In the genomic region with DNA sequence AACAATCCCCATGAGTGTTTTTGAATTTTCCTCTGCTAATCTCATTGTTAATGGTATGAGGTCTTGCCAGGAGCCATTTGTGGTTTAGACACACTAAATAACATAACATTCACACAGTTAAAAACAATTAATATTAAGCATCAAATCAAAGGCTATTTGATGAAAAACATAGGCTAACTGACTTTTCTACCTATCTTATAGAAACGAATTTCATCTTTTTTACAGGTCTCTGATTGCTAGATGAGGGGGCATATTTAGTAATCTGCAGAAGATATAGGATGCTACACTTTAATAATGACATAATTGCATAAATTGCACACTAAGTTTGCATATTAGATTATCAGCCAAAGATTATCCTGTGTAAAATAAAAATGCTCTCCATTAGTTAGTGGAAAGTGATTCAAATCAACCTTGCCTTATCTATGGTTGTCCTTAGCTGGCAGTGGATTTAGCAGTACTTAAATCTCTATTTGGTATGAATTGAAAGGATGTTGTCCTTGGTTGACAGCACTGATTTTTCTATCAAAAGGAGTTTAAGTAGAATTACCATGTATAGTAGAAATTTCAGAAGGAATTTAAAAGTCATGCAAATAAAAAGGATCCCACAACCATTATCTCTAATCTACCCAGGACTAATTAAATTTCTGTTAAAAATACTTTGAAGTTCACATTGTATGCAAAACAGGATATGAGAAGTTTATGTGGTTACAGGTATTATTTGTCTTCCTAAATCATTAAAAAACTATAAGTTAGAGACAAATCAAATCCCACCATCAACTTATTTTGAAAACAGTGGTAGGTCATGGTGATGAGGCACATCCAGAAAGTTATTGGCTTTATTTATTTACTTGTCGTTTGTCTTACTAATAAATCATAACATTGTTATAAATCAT, we compare ENCODE assay signal across 13 cellular contexts. TPM values are rescaled to one million over a fixed set of nuclear protein-coding genes. Genes with fewer than 3 reads are reported as not detected.
A peak's percentile ranks its signal among the peaks of the same experiment; 100 is the strongest.
DNase-seq lines count a peak whose midpoint lies in the region; TF ChIP-seq lines count a peak whose summit lies in the region.
"Had no signal": no experiment of that assay in that cellular context is flagged by ENCODE, and none has a peak within 500 bp of the region (broad histone marks: within the 10 kb centered on the region; RNA-seq: fewer than 3 reads in every experiment).

No MANE protein-coding gene starts in this region.

- H3K9me3 Mint-ChIP-seq in IgD-negative memory B cell, result no peaks in the 10 kb centered on the region
- H3K9me3 Mint-ChIP-seq: endodermal cell had no signal

- H2BK5ac ChIP-seq in neuronal stem cell (ENCODE audit: low read length), result no peak overlapping the region

- no peak overlapping the region for H2BK12ac ChIP-seq in neuronal stem cell (ENCODE audit: low read length)

- H3K9me3 ChIP-seq in adipocyte (ENCODE audit: control insufficient read depth, low read length), result no peaks in the 10 kb centered on the region
- no peaks in the 10 kb centered on the region for H3K9me3 ChIP-seq in neuronal stem cell (replicated peaks in 1 of 2; ENCODE audit: control insufficient read depth in 2 of 2, insufficient read depth in 1 of 2, low read depth in 1 of 2, low read length in 2 of 2)
- H3K9me3 ChIP-seq in WERI-Rb-1 (ENCODE audit: severe bottlenecking), result no peaks in the 10 kb centered on the region
- H3K9me3 ChIP-seq: tibial nerve had no signal

- H3K27me3 ChIP-seq in adipocyte (replicated peaks; ENCODE audit: control insufficient read depth, insufficient read depth, low read length), result no peaks in the 10 kb centered on the region
- no peaks in the 10 kb centered on the region for H3K27me3 ChIP-seq in neuronal stem cell (ENCODE audit: control insufficient read depth in 3 of 3, insufficient read depth in 3 of 3, low read depth in 1 of 3, low read length in 3 of 3)
- no peaks in the 10 kb centered on the region for H3K27me3 ChIP-seq in WERI-Rb-1 (ENCODE audit: insufficient read depth, low read depth, severe bottlenecking)
- H3K27me3 ChIP-seq: tibial nerve had no signal

- no peaks in the 10 kb centered on the region for H3K36me3 ChIP-seq in adipocyte (ENCODE audit: control insufficient read depth, insufficient read depth, low read length, severe bottlenecking)
- no peaks in the 10 kb centered on the region for H3K36me3 ChIP-seq in neuronal stem cell (replicated peaks in 1 of 2; ENCODE audit: control insufficient read depth in 2 of 2, insufficient read depth in 2 of 2, low read length in 2 of 2)
- no peaks in the 10 kb centered on the region for H3K36me3 ChIP-seq in WERI-Rb-1
- H3K36me3 ChIP-seq: tibial nerve had no signal

- no CpG with 5 or more reads among the region's 2 CpGs for WGBS in neuronal stem cell (ENCODE audit: extremely low coverage in 2 of 2, insufficient read length in 2 of 2, insufficient replicate concordance in 1 of 2), 2 donors

- H4K91ac ChIP-seq in neuronal stem cell (ENCODE audit: low read depth, low read length, poor library complexity), result no peak overlapping the region

- H3K27ac Mint-ChIP-seq in IgD-negative memory B cell, result peak overlapping the region in 2 of 3 donors; percentile 0 to 34

- H2BK120ac ChIP-seq in neuronal stem cell (ENCODE audit: low read depth, low read length), result no peak overlapping the region

- no peak overlapping the region for H2BK15ac ChIP-seq in neuronal stem cell (ENCODE audit: low read length)

- no peak overlapping the region for H3K14ac ChIP-seq in neuronal stem cell (ENCODE audit: low read length)

- H3K4me1 ChIP-seq in adipocyte (ENCODE audit: control insufficient read depth, insufficient read depth, low read length) (peaks cover 52% of the 10 kb centered on the region), neuronal stem cell (ENCODE audit: control insufficient read depth in 2 of 2, insufficient read depth in 1 of 2, low read depth in 1 of 2, low read length in 2 of 2) (peaks cover 6 to 31% of the 10 kb centered on the region in 2 donors)

- no peaks in the 10 kb centered on the region for H3K79me1 ChIP-seq in neuronal stem cell (ENCODE audit: low read depth, low read length)

- TF ChIP-seq CTCF in GM12865 (IDR thresholded peaks at IDR 0.05; ENCODE audit: insufficient read depth, low read depth, low read length, missing control alignments) (no peak), WERI-Rb-1 (IDR thresholded peaks at IDR 0.05; ENCODE audit: low read depth, low read length) (no peak)

- H3K36me3 Mint-ChIP-seq in IgD-negative memory B cell, result no peaks in the 10 kb centered on the region

- H3K4me1 Mint-ChIP-seq in IgD-negative memory B cell, result peaks cover 16 to 23% (median 17%) of the 10 kb centered on the region in 3 donors

- peaks cover 8% of the 10 kb centered on the region for H3K27me3 Mint-ChIP-seq in IgD-negative memory B cell

- H2AFZ ChIP-seq in neuronal stem cell (ENCODE audit: low read length), result peak overlapping the region; percentile 75

- H3K27ac ChIP-seq in neuronal stem cell (replicated peaks; ENCODE audit: low read length) (peak overlapping the region; percentile 91), WERI-Rb-1 (no peak overlapping the region)
- H3K27ac ChIP-seq: tibial nerve had no signal

- H2AK5ac ChIP-seq in neuronal stem cell (ENCODE audit: low read depth, low read length), result no peak overlapping the region

- H3K4me3 ChIP-seq in GM12865 (ENCODE audit: low read depth, low read length), result peak overlapping the region; percentile 17
- H3K4me3 ChIP-seq in adipocyte (ENCODE audit: low read length), result no peak overlapping the region
- no peak overlapping the region for H3K4me3 ChIP-seq in neuronal stem cell (ENCODE audit: low read length in 2 of 2)
- no peak overlapping the region for H3K4me3 ChIP-seq in WERI-Rb-1 (ENCODE audit: low read depth, low read length)
- H3K4me3 ChIP-seq: tibial nerve had no signal

- H3K18ac ChIP-seq in neuronal stem cell (ENCODE audit: low read length), result no peak overlapping the region

- H3K23ac ChIP-seq in neuronal stem cell (ENCODE audit: low read depth, low read length, poor library complexity), result no peak overlapping the region

- H3K4ac ChIP-seq in neuronal stem cell (ENCODE audit: low read length), result no peak overlapping the region

- peak overlapping the region; percentile 54 for H3K9ac ChIP-seq in adipocyte (ENCODE audit: low read length)
- H3K9ac ChIP-seq in neuronal stem cell (ENCODE audit: low read depth, low read length, poor library complexity), result no peak overlapping the region

- DNase-seq in GM12865 (ENCODE audit: low read depth) (no peak), adipocyte (ENCODE audit: low read depth) (no peak), neuronal stem cell (ENCODE audit: low spot score) (no peak), WERI-Rb-1 (no peak), kidney tubule cell (ENCODE audit: low spot score) (no peak)
- DNase-seq in stimulated activated CD4-positive, alpha-beta T cell treated with anti-CD3 and anti-CD28 coated beads, Interleukin-4, amount 100 ng/mL, for 24 hours, result no peak
- DNase-seq: Calu3, HCEC 1CT, NCI-H1105 treated with DMSO at 0.1 percent for 48 hours, NCI-H524 had no signal

- no peak overlapping the region for H4K8ac ChIP-seq in neuronal stem cell (ENCODE audit: low read depth, low read length)

- peak overlapping the region; percentile 31 for H3K4me2 ChIP-seq in neuronal stem cell (ENCODE audit: insufficient read depth, low read length, poor library complexity, severe bottlenecking)

- peak overlapping the region in 2 of 4 donors; percentile 7 to 25 for H3K4me3 Mint-ChIP-seq in IgD-negative memory B cell
- H3K4me3 Mint-ChIP-seq: endodermal cell had no signal

RNA-seq across cellular contexts. Expression of gene SPAG16, which starts 50.6 kb away (rescaled TPM):
- polyA plus RNA-seq in IgD-negative memory B cell, result 9.1 TPM
- polyA plus RNA-seq in neuronal stem cell (2013, experiment 1 of 2), result 49.9 TPM
- 50.5 TPM for polyA plus RNA-seq in neuronal stem cell (2013, experiment 2 of 2)
